8 cellular contexts compared by ENCODE assay signal in genomic region chr1:21344750-21345443, GRCh38. TPM values are rescaled to one million over a fixed set of nuclear protein-coding genes. Genes with fewer than 3 reads are reported as not detected.
DNase-seq lines count a peak whose midpoint lies in the region; TF ChIP-seq lines count a peak whose summit lies in the region.

No MANE protein-coding gene starts in this region.

- no peaks in the 10 kb centered on the region for H3K9me3 ChIP-seq in HUES48 (ENCODE audit: control insufficient read depth, insufficient read depth, low read length)
- no peaks in the 10 kb centered on the region for H3K9me3 ChIP-seq in tibial nerve

- intact Hi-C loops in lower leg skin (cut with DNase I; ENCODE audit: low total_unique reads), result no loop called here

- H3K36me3 ChIP-seq in ACC112 (ENCODE audit: insufficient read depth, low read length) (no peaks in the 10 kb centered on the region), HUES48 (ENCODE audit: control insufficient read depth, insufficient read depth, low read length) (no peaks in the 10 kb centered on the region), tibial nerve (no peaks in the 10 kb centered on the region)

- H3K27ac ChIP-seq in ACC112 (ENCODE audit: low read depth, low read length), result peak overlapping the region; percentile 19; the same call in 1 of the 2 replicates
- no peak overlapping the region for H3K27ac ChIP-seq in HUES48 (ENCODE audit: low read depth, low read length)
- peak overlapping the region; percentile 68 to 96 (median 92) for H3K27ac ChIP-seq in tibial nerve

- DNase-seq in astrocyte of the spinal cord (ENCODE audit: low read depth, low spot score), result no peak
- peak in 1 of 2 donors; percentile 88 for DNase-seq in lower leg skin (ENCODE audit: low spot score in 2 of 2)
- DNase-seq in tibial nerve (ENCODE audit: low spot score in 2 of 2), result no peak
- DNase-seq in iPS-NIHi11 (ENCODE audit: low spot score), result no peak
- no peak for DNase-seq in UCSD-AML1 (lab: John Stamatoyannopoulos, UW; ENCODE audit: unreplicated experiment)

- no peak for TF ChIP-seq CTCF in astrocyte of the spinal cord (IDR thresholded peaks at IDR 0.05; ENCODE audit: low read depth, low read length)
- no peak for TF ChIP-seq CTCF in lower leg skin (IDR thresholded peaks at IDR 0.05)
- TF ChIP-seq CTCF in tibial nerve (IDR thresholded peaks at IDR 0.05), result no peak

- H3K27me3 ChIP-seq in ACC112 (ENCODE audit: insufficient read depth, low read length) (no peaks in the 10 kb centered on the region), HUES48 (ENCODE audit: control insufficient read depth, insufficient read depth, low read length) (peaks cover 26% of the 10 kb centered on the region), tibial nerve (peaks cover 0 to 10% of the 10 kb centered on the region in 2 donors)

- in situ Hi-C loops in astrocyte of the spinal cord (cut with HindIII; ENCODE audit: low sequenced_read_pairs), result loop anchor here (25.0 kb wide), 1 partner anchor 108 kb away; no protein-coding TSS in a partner anchor

- H3K9ac ChIP-seq in HUES48 (ENCODE audit: low read depth, low read length), result peak overlapping the region; percentile 35

- H3K4me3 ChIP-seq in ACC112 (ENCODE audit: low read depth, low read length), result peak overlapping the region; percentile 92
- peak overlapping the region; percentile 84 for H3K4me3 ChIP-seq in HUES48 (ENCODE audit: low read depth, low read length)
- H3K4me3 ChIP-seq in astrocyte of the spinal cord (ENCODE audit: low read depth, low read length), result peak overlapping the region; percentile 81
- peak overlapping the region; percentile 66 for H3K4me3 ChIP-seq in lower leg skin (ENCODE audit: low read depth, poor library complexity, severe bottlenecking)
- H3K4me3 ChIP-seq in tibial nerve, result peak overlapping the region; percentile 60 to 82 (median 80)

- H3K4me1 ChIP-seq in ACC112 (ENCODE audit: control insufficient read depth, insufficient read depth, low read length, unreplicated experiment) (peaks cover 37% of the 10 kb centered on the region), HUES48 (ENCODE audit: control insufficient read depth, insufficient read depth, low read length) (peaks cover 3% of the 10 kb centered on the region; the same call in 1 of the 2 replicates), tibial nerve (peaks cover 0 to 49% (median 33%) of the 10 kb centered on the region in 4 donors)

- WGBS in lower leg skin, 2 donors, result 1 to 8% methylated on average over 24 to 36 of the region's 74 CpGs
- WGBS in tibial nerve, 2 donors, result 3 to 8% methylated on average over 25 to 33 of the region's 74 CpGs

- peak; percentile 31 for TF ChIP-seq POLR2A in GM19099 (IDR thresholded peaks at IDR 0.05; ENCODE audit: extremely low read depth, insufficient read length, low read depth)
- no peak for TF ChIP-seq POLR2A in lower leg skin (IDR thresholded peaks at IDR 0.05)
- TF ChIP-seq POLR2A in tibial nerve (IDR thresholded peaks at IDR 0.05), result no peak

- no peak for TF ChIP-seq EP300 in tibial nerve (IDR thresholded peaks at IDR 0.05)

- H3K79me2 ChIP-seq in ACC112 (ENCODE audit: control insufficient read depth, insufficient read depth, low read length, unreplicated experiment), result peaks cover 49% of the 10 kb centered on the region

- peak overlapping the region; percentile 59 for H2AFZ ChIP-seq in ACC112 (ENCODE audit: low read length, unreplicated experiment)

RNA-seq across cellular contexts. Expression of gene ECE1, which starts 54.6 kb away (rescaled TPM):
- 10 to 100 TPM; 37.1 to 68.9 (median 48.3) TPM for total RNA-seq in lower leg skin
- total RNA-seq in tibial nerve, result 100 to 1,000 TPM in 2 of 4 donors, 10 to 100 TPM in 2; 84.1 to 128 (median 110) TPM
